Comparison of ENCODE assay signal across 8 cellular contexts in the genomic region with DNA sequence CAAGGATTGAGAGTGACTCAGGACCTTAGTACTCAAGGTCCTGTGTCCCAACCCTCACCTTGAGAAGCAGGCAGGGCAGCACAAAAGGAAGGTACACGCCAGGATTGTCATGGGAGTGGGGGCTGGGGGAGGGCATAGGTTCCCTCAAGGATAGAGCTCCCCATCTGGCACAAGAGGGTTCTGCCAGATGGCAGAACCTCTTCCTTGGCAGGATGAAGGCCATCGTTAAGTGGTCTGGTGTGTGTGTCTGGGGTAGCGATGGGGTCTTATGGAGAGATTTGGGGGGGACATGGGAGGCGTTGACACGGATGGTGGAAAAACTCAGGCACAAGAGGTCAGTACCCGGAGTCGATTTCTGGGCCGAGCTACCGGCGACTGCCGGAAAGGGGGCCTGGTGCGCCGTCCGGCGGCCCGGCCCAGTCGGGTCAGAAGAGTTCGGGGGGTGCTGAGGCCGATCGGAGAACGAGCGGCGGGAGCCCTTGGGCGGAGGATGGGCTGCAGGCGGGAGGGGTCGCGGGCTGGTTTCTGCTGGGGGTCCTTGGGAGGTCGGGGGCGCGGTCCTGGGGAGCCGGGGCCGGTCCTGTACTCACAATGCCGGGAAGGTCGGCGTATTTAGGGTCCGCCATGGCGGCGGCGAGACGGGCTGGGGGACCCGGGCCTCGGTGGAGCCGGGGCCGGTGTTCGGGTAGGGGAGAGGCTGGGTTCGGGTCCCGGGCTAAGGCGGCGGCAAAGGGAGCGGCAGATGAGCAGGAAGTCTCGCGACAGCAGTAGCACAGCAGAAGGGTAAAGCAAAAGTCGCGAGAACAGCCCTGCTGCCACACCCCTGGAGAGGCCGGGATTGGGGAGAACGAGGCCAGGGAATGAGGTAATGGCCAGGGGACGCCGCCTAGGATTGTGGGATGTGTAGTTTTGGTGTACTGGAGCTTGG. TPM values are rescaled to one million over a fixed set of nuclear protein-coding genes. Genes with fewer than 3 reads are reported as not detected.
DNase-seq lines count a peak whose midpoint lies in the region; ATAC-seq and TF ChIP-seq lines count a peak whose summit lies in the region.

TSS of gene DCTN2 (minus strand) at position 755 of the 928 bp plus-strand sequence. CDS start at position 626, 129 bp downstream.

- peak within 1 kb of the TSS; percentile 91 for H4K91ac ChIP-seq in trophoblast cell (ENCODE audit: low read depth, low read length)

- H3K9me3 ChIP-seq in cardiac muscle cell (ENCODE audit: low read depth) (no peaks in the 10 kb centered on the region), trophoblast cell (ENCODE audit: insufficient read depth, low read depth, low read length) (peaks cover 3% of the 10 kb centered on the region), transverse colon (no peaks in the 10 kb centered on the region)

- H3K14ac ChIP-seq in trophoblast cell (ENCODE audit: low read length): peak within 1 kb of the TSS; percentile 90

- H3K9me3 Mint-ChIP-seq in activated naive CD8-positive, alpha-beta T cell treated with anti-CD3 and anti-CD28 coated beads, Interleukin-2, amount 50 U/mL, for 24 hours: no peaks in the 10 kb centered on the region

- H3K36me3 ChIP-seq in cardiac muscle cell (peaks cover 2% of the 10 kb centered on the region), trophoblast cell (ENCODE audit: control insufficient read depth in 1 of 2, insufficient read depth in 2 of 2, low read length in 2 of 2) (peaks cover 7 to 12% of the 10 kb centered on the region in 2 experiments), transverse colon (no peaks in the 10 kb centered on the region)

- peaks cover 5% of the 10 kb centered on the region for H3K79me1 ChIP-seq in trophoblast cell (ENCODE audit: low read length)

- H2BK12ac ChIP-seq in trophoblast cell (ENCODE audit: low read length): no peak within 1 kb of the TSS

- H3K4me1 ChIP-seq in cardiac muscle cell (ENCODE audit: low read depth) (no peaks in the 10 kb centered on the region), trophoblast cell (ENCODE audit: control insufficient read depth in 1 of 2, insufficient read depth in 2 of 2, low read length in 2 of 2) (peaks cover 7% of the 10 kb centered on the region in 2 experiments), transverse colon (peaks cover 7 to 49% (median 31%) of the 10 kb centered on the region in 4 donors)

- peak within 1 kb of the TSS; percentile 84 for H2BK120ac ChIP-seq in trophoblast cell (ENCODE audit: insufficient read depth, low read length, poor library complexity)

- peak within 1 kb of the TSS; percentile 73 for H2AK5ac ChIP-seq in trophoblast cell (ENCODE audit: low read length)

- 0 out of 2 replicates have a peak, but pooled peaks have one; percentile 16 for TF ChIP-seq CTCF in GM12874 (IDR thresholded peaks at IDR 0.05; ENCODE audit: insufficient read depth, low read depth, low read length)
- TF ChIP-seq CTCF in cardiac muscle cell (IDR thresholded peaks at IDR 0.05; ENCODE audit: low read depth, low read length): peak; percentile 23
- TF ChIP-seq CTCF in transverse colon (IDR thresholded peaks at IDR 0.05): peak in 3 of 5 experiments; percentile 13 to 37 (median 25)

- peaks cover 12% of the 10 kb centered on the region for H3K36me3 Mint-ChIP-seq in activated naive CD8-positive, alpha-beta T cell treated with anti-CD3 and anti-CD28 coated beads, Interleukin-2, amount 50 U/mL, for 24 hours (ENCODE audit: low read depth)

- peak within 1 kb of the TSS; percentile 89 for H4K12ac ChIP-seq in trophoblast cell (ENCODE audit: low read depth, low read length)

- peaks cover 49% of the 10 kb centered on the region for H3K4me1 Mint-ChIP-seq in activated naive CD8-positive, alpha-beta T cell treated with anti-CD3 and anti-CD28 coated beads, Interleukin-2, amount 50 U/mL, for 24 hours

- peak; percentile 65 for TF ChIP-seq POLR2A in transverse colon (IDR thresholded peaks at IDR 0.05)

- intact Hi-C loops in transverse colon (cut with DNase I; ENCODE audit: low total_unique reads): no loop called here

- peak within 1 kb of the TSS; percentile 87 for H2BK5ac ChIP-seq in trophoblast cell (ENCODE audit: low read depth, low read length, poor library complexity)

- H3K9ac ChIP-seq in trophoblast cell (ENCODE audit: low read length): peak within 1 kb of the TSS; percentile 99

- H3K4me3 ChIP-seq in cardiac muscle cell (peak within 1 kb of the TSS; percentile 97), trophoblast cell (ENCODE audit: low read depth, low read length) (peak within 1 kb of the TSS; percentile 96), transverse colon (peak within 1 kb of the TSS; percentile 80 to 94 (median 92))

- H2AFZ ChIP-seq in trophoblast cell (ENCODE audit: insufficient read depth, low read length, poor library complexity): peak within 1 kb of the TSS; percentile 88

- peak; percentile 98 for ATAC-seq in HG02763 (IDR thresholded peaks at IDR 0.05; ENCODE audit: unreplicated experiment)
- peak; percentile 98 for ATAC-seq in activated naive CD8-positive, alpha-beta T cell treated with anti-CD3 and anti-CD28 coated beads, Interleukin-2, amount 50 U/mL, for 24 hours

- peak within 1 kb of the TSS; percentile 93 for H3K4ac ChIP-seq in trophoblast cell (ENCODE audit: low read depth, low read length)

- H3K27me3 Mint-ChIP-seq in activated naive CD8-positive, alpha-beta T cell treated with anti-CD3 and anti-CD28 coated beads, Interleukin-2, amount 50 U/mL, for 24 hours: peaks cover 11% of the 10 kb centered on the region

- in situ Hi-C loops in transverse colon (cut with MboI; ENCODE audit: low pct_ligation_motif_present in 1 of 4, low pct_unique_long_range_greater_than_20kb in 1 of 4, low sequenced_read_pairs in 3 of 4): no loop called here

- DNase-seq in NCI-H1417 treated with DMSO at 0.1 percent for 48 hours (lab: John Stamatoyannopoulos, UW) (peak; percentile 98), SW480 (ENCODE audit: low spot score) (peak; percentile 98), cardiac muscle cell (ENCODE audit: low read depth in 1 of 2, low spot score in 1 of 2) (peak; percentile 97 to 98), trophoblast cell (peak; percentile 96 to 98), transverse colon (peak; percentile 97)
- DNase-seq in activated naive CD8-positive, alpha-beta T cell treated with anti-CD3 and anti-CD28 coated beads, Interleukin-2, amount 50 U/mL, for 24 hours: peak; percentile 92

- no peak for TF ChIP-seq EP300 in transverse colon (IDR thresholded peaks at IDR 0.05; ENCODE audit: low read depth)

- H3K27me3 ChIP-seq in cardiac muscle cell: peaks cover 40% of the 10 kb centered on the region
- peaks cover 22% of the 10 kb centered on the region for H3K27me3 ChIP-seq in trophoblast cell (ENCODE audit: insufficient read depth, low read length)
- H3K27me3 ChIP-seq in transverse colon: peaks cover 32% of the 10 kb centered on the region

- no peak within 1 kb of the TSS for H3K27ac ChIP-seq in cardiac muscle cell
- H3K27ac ChIP-seq in trophoblast cell (ENCODE audit: low read depth, low read length): no peak within 1 kb of the TSS
- H3K27ac ChIP-seq in transverse colon: peak within 1 kb of the TSS; percentile 90 to 97 (median 93)

- peak within 1 kb of the TSS; percentile 98 for H3K18ac ChIP-seq in trophoblast cell (ENCODE audit: low read length)

- H3K23ac ChIP-seq in trophoblast cell (ENCODE audit: low read length): no peak within 1 kb of the TSS

- H3K27ac Mint-ChIP-seq in activated naive CD8-positive, alpha-beta T cell treated with anti-CD3 and anti-CD28 coated beads, Interleukin-2, amount 50 U/mL, for 24 hours: peak within 1 kb of the TSS; percentile 98

- H4K8ac ChIP-seq in trophoblast cell (ENCODE audit: low read depth, low read length): peak within 1 kb of the TSS; percentile 95

- WGBS in trophoblast cell (ENCODE audit: extremely low coverage, insufficient coverage, insufficient read length): no CpG with 5 or more reads among the region's 58 CpGs
- 1% methylated on average over 42 of the region's 58 CpGs; no CpG with 5 or more reads in 1 of the 2 donors for WGBS in transverse colon (ENCODE audit: low coverage in 1 of 2), 2 donors

- peak within 1 kb of the TSS; percentile 87 for H3K4me2 ChIP-seq in trophoblast cell (ENCODE audit: low read length)

- H3K79me2 ChIP-seq in trophoblast cell (ENCODE audit: control insufficient read depth, insufficient read depth, low read length, poor library complexity): peaks cover 8% of the 10 kb centered on the region

- H3K4me3 Mint-ChIP-seq in activated naive CD8-positive, alpha-beta T cell treated with anti-CD3 and anti-CD28 coated beads, Interleukin-2, amount 50 U/mL, for 24 hours: peak within 1 kb of the TSS; percentile 99

RNA-seq across cellular contexts. Expression of gene DCTN2, which starts in this region (rescaled TPM):
- 210 and 230 TPM in 2 replicates for total RNA-seq in cardiac muscle cell
- polyA plus RNA-seq in cardiac muscle cell: 156 and 157 TPM in 2 replicates
- 118 and 119 TPM in 2 replicates for polyA plus RNA-seq in trophoblast cell (2013)
- total RNA-seq in transverse colon: 100 to 1,000 TPM; 154 to 344 (median 175) TPM

Comparison
In these comparisons a context has a peak if more than half of its experiments do, and no peak if none do; other contexts are left out.
1. H3K27ac ChIP-seq: peak in transverse colon (4 of 4); none in cardiac muscle cell (single experiment) and trophoblast cell (single experiment).
2. Peak in every context shown above with its lines, with median percentiles within 50 percentile points of each other: CTCF ChIP-seq, DNase-seq and H3K4me3 ChIP-seq.